6 cellular contexts compared by ENCODE assay signal in genomic region chr1:230420372-230420771, GRCh38. TPM values are rescaled to one million over a fixed set of nuclear protein-coding genes. Genes with fewer than 3 reads are reported as not detected.
"Had no signal": no experiment of that assay in that cellular context is flagged by ENCODE, and none has a peak within 500 bp of the region (broad histone marks: within the 10 kb centered on the region; RNA-seq: fewer than 3 reads in every experiment).

No MANE protein-coding gene starts in this region.

RNA-seq across cellular contexts. Expression of gene PGBD5, which starts 5.8 kb away (rescaled TPM):
- total RNA-seq: activated naive CD4-positive, alpha-beta T cell treated with anti-CD3 and anti-CD28 coated beads for 36 hours; activated naive CD8-positive, alpha-beta T cell treated with anti-CD3 and anti-CD28 coated beads for 36 hours; activated naive CD8-positive, alpha-beta T cell treated with anti-CD3 and anti-CD28 coated beads, Interleukin-2, amount 10 ng/mL, durations not matched to agents 7 days and 5 days; activated T-helper 1 cell treated with anti-CD3 and anti-CD28 coated beads, Interleukin-12 subunit alpha, Interleukin-12 subunit beta, Interleukin-2, Interleukin-4 antibody, amounts not matched to agents 30 ng/mL and 10 ng/mL and 1 ng/mL, durations not matched to agents 14 hours and 24 hours and 36 hours; activated T-helper 2 cell treated with anti-CD3 and anti-CD28 coated beads, Interferon-gamma antibody, Interleukin-2, Interleukin-4, amounts not matched to agents 10 μg/mL and 5 μg/mL and 100 μg/mL, durations not matched to agents 14 hours and 24 hours and 36 hours; ascending aorta had no signal
